1 cellular context compared by ENCODE assay signal in the genomic region with DNA sequence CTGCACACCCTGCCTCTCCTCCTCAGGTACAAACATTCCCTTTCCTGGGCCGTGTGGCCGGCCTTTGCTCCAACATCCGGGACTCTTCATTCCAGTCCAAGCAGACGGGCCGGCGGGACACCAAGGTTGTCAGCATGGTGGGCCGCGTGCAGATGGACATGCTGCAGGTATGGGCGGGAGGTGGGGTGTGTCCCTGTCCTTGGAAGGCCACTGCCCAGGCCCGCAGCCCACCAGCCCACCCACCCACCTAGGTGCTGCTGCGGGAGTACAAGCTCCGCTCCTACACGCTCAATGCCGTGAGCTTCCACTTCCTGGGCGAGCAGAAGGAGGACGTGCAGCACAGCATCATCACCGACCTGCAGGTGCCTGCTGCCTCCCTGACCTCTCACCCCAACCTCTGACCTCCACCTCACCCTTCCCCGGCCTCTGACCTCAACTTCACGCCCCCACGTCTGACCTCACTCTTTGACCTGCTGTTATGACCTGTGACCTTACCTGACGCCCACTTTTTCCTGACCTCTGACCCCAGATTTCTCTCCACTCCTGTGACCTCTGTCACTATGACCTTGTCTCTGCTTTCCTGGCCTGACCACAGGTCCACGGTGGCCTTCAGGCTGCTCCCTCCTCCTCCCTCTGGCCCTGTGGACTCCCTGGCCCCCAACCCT.
TF ChIP-seq lines count a peak whose summit lies in the region.

No MANE protein-coding gene starts in this region.

TF ChIP-seq in K562, 482 proteins besides CTCF, POLR2A, EP300 and RAD21:
- no peak for TF ChIP-seq TAF15 (IDR thresholded peaks at IDR 0.05; ENCODE audit: low read depth, low read length)
- no peak for TF ChIP-seq GATAD2B (IDR thresholded peaks at IDR 0.05; ENCODE audit: borderline replicate concordance)
- peak; percentile 92 for TF ChIP-seq NR2C2 (CRISPR knock-in tag; IDR thresholded peaks at IDR 0.05)
- TF ChIP-seq NR2C2 (tag; IDR thresholded peaks at IDR 0.05): peak; percentile 88
- TF ChIP-seq, protein P1, sequence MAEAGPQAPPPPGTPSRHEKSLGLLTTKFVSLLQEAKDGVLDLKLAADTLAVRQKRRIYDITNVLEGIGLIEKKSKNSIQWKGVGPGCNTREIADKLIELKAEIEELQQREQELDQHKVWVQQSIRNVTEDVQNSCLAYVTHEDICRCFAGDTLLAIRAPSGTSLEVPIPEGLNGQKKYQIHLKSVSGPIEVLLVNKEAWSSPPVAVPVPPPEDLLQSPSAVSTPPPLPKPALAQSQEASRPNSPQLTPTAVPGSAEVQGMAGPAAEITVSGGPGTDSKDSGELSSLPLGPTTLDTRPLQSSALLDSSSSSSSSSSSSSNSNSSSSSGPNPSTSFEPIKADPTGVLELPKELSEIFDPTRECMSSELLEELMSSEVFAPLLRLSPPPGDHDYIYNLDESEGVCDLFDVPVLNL (CRISPR knock-in tag; IDR thresholded peaks at IDR 0.05; ENCODE audit: low read depth): no peak
- TF ChIP-seq ESRRA (IDR thresholded peaks at IDR 0.05; ENCODE audit: borderline replicate concordance, low read depth): peak; percentile 72; the same call in 1 of the 2 replicates
- peak; percentile 31; the same call in 1 of the 2 replicates for TF ChIP-seq POLR2G (IDR thresholded peaks at IDR 0.05; ENCODE audit: low read depth, low read length)
- peak; percentile 26 to 39; a peak in 3 of 4 replicates for TF ChIP-seq KDM1A (IDR thresholded peaks at IDR 0.05)
- 0 out of 2 replicates have a peak, but pooled peaks have one; percentile 11 for TF ChIP-seq RBFOX2 (IDR thresholded peaks at IDR 0.05; ENCODE audit: low read depth, low read length)
- TF ChIP-seq NR2C1 (IDR thresholded peaks at IDR 0.05): peak; percentile 95
- TF ChIP-seq NR2C1 (tag; IDR thresholded peaks at IDR 0.05): peak; percentile 96
- TF ChIP-seq SMARCC2 (IDR thresholded peaks at IDR 0.05; ENCODE audit: low read depth): no peak
- no peak for TF ChIP-seq RB1 (IDR thresholded peaks at IDR 0.05; ENCODE audit: low read depth)
- TF ChIP-seq EGR1 (conservative IDR thresholded peaks at IDR 0.05): peak; percentile 77
- TF ChIP-seq, protein P2, sequence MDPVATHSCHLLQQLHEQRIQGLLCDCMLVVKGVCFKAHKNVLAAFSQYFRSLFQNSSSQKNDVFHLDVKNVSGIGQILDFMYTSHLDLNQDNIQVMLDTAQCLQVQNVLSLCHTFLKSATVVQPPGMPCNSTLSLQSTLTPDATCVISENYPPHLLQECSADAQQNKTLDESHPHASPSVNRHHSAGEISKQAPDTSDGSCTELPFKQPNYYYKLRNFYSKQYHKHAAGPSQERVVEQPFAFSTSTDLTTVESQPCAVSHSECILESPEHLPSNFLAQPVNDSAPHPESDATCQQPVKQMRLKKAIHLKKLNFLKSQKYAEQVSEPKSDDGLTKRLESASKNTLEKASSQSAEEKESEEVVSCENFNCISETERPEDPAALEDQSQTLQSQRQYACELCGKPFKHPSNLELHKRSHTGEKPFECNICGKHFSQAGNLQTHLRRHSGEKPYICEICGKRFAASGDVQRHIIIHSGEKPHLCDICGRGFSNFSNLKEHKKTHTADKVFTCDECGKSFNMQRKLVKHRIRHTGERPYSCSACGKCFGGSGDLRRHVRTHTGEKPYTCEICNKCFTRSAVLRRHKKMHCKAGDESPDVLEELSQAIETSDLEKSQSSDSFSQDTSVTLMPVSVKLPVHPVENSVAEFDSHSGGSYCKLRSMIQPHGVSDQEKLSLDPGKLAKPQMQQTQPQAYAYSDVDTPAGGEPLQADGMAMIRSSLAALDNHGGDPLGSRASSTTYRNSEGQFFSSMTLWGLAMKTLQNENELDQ (CRISPR knock-in tag; IDR thresholded peaks at IDR 0.05; ENCODE audit: borderline replicate concordance): no peak
- TF ChIP-seq HNRNPK (IDR thresholded peaks at IDR 0.05; ENCODE audit: low read depth, low read length, poor library complexity, severe bottlenecking): no peak
- TF ChIP-seq, protein P3, sequence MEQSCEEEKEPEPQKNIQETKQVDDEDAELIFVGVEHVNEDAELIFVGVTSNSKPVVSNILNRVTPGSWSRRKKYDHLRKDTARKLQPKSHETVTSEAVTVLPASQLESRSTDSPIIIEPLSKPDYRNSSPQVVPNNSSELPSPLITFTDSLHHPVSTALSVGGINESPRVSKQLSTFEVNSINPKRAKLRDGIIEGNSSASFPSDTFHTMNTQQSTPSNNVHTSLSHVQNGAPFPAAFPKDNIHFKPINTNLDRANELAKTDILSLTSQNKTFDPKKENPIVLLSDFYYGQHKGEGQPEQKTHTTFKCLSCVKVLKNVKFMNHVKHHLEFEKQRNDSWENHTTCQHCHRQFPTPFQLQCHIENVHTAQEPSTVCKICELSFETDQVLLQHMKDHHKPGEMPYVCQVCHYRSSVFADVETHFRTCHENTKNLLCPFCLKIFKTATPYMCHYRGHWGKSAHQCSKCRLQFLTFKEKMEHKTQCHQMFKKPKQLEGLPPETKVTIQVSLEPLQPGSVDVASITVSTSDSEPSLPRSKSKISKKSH (CRISPR knock-in tag; IDR thresholded peaks at IDR 0.05): no peak
